ENCODE assay signal across 24 cellular contexts in the genomic region with DNA sequence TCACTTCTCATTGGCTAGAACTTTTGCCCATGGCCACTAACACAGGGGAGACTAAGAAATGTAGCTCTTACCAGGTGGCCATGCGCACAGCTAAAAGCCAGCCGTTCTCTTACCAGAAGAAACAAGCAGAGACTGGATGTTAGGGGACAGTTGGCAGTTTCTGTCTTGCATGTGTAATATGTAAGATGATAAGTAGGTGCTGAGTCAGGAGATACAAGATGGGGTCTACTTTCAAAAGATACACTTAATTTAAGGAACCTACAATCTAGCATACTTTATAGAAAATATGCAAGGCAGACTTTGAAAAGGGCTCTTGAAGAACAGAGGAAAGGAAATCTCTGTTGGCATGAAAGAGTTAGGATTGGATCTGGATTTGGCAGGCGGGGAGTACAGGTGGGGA.
"Had no signal": no experiment of that assay in that cellular context is flagged by ENCODE, and none has a peak within 500 bp of the region (broad histone marks: within the 10 kb centered on the region; RNA-seq: fewer than 3 reads in every experiment).

No MANE protein-coding gene starts in this region.

- H3K27me3 ChIP-seq: dorsolateral prefrontal cortex, esophagus squamous epithelium, gastrocnemius medialis, left lung had no signal

- FAIRE-seq: colon, endothelial cell of umbilical vein, islet of Langerhans, keratinocyte had no signal

- H3K4me3 ChIP-seq: coronary artery, dorsolateral prefrontal cortex, esophagus squamous epithelium, gastrocnemius medialis, heart right ventricle, left lung, lower lobe of right lung had no signal

- ATAC-seq: esophagus mucosa, gastrocnemius medialis, heart right ventricle, left cardiac atrium, left lung, left ventricle myocardium superior, lower lobe of right lung had no signal

- H3K4me1 ChIP-seq: esophagus squamous epithelium, gastrocnemius medialis, left lung, lower lobe of right lung had no signal

- H3K36me3 ChIP-seq: esophagus squamous epithelium, gastrocnemius medialis, heart right ventricle, left lung, lower lobe of right lung had no signal

- H3K9me3 ChIP-seq: esophagus squamous epithelium, gastrocnemius medialis, heart right ventricle, left lung, lower lobe of right lung had no signal

- H3K27ac ChIP-seq: coronary artery, dorsolateral prefrontal cortex, esophagus squamous epithelium, gastrocnemius medialis, heart right ventricle, left lung, lower lobe of right lung had no signal

- DNase-seq: dermis blood vessel endothelial cell; dorsolateral prefrontal cortex; effector CD4-positive, alpha-beta T cell; effector memory CD4-positive, alpha-beta T cell; esophagus squamous epithelium; foreskin fibroblast; foreskin melanocyte; gastrocnemius medialis; glutamatergic neuron; head of caudate nucleus; heart right ventricle; hippocampal formation; left cardiac atrium; left lung; left ventricle myocardium superior; lower lobe of right lung; mesendoderm; midbrain had no signal
